Comparison of ENCODE assay signal across 12 cellular contexts in genomic region chr10:78248651-78249464, GRCh38.
A peak's percentile ranks its signal among the peaks of the same experiment; 100 is the strongest.
DNase-seq lines count a peak whose midpoint lies in the region; ATAC-seq, FAIRE-seq and TF ChIP-seq lines count a peak whose summit lies in the region.
"Had no signal": no experiment of that assay in that cellular context is flagged by ENCODE, and none has a peak within 500 bp of the region (broad histone marks: within the 10 kb centered on the region; RNA-seq: fewer than 3 reads in every experiment).

No MANE protein-coding gene starts in this region.

- H3K27ac Mint-ChIP-seq in HFFc6: peak overlapping the region; percentile 88
- no peak overlapping the region for H3K27ac Mint-ChIP-seq in activated T-cell treated with anti-CD3 and anti-CD28 coated beads, Interleukin-2, amount 50 U/mL, for 72 hours
- H3K27ac Mint-ChIP-seq: activated T-helper 17 cell treated with anti-CD3 and anti-CD28 coated beads, Interleukin-2, amount 50 U/mL, for 72 hours had no signal

- H3K27me3 ChIP-seq in bronchial epithelial cell (ENCODE audit: control insufficient read depth, insufficient read depth, low read length): peaks cover 2% of the 10 kb centered on the region
- no peaks in the 10 kb centered on the region for H3K27me3 ChIP-seq in testis

- no peaks in the 10 kb centered on the region for H3K27me3 Mint-ChIP-seq in HFFc6 (ENCODE audit: insufficient read depth)
- peaks cover 17% of the 10 kb centered on the region for H3K27me3 Mint-ChIP-seq in activated T-cell treated with anti-CD3 and anti-CD28 coated beads, Interleukin-2, amount 50 U/mL, for 72 hours (ENCODE audit: low read depth)

- DNase-seq in HFFc6 (no peak), bronchial epithelial cell (ENCODE audit: low read depth) (no peak), medulla oblongata (ENCODE audit: extremely low spot score) (peak; percentile 78), testis (peak; percentile 44)
- no peak for DNase-seq in activated T-cell treated with anti-CD3 and anti-CD28 coated beads, Interleukin-2, amount 50 U/mL, for 72 hours
- DNase-seq: GF-D8; NCI-H69; stimulated activated CD4-positive, alpha-beta T cell treated with anti-CD3 and anti-CD28 coated beads, Interleukin-2, amount 100 ng/mL, for 48 hours had no signal

- TF ChIP-seq CTCF in HFFc6 (IDR thresholded peaks at IDR 0.05) (no peak), bronchial epithelial cell (IDR thresholded peaks at IDR 0.05; ENCODE audit: insufficient read depth, low read length, severe bottlenecking) (no peak), testis (IDR thresholded peaks at IDR 0.05) (no peak)

- WGBS in testis, 2 donors: 52 to 64% methylated on average over 22 of the region's 22 CpGs

- no peaks in the 10 kb centered on the region for H3K4me1 ChIP-seq in testis

- H3K4me3 ChIP-seq in bronchial epithelial cell (ENCODE audit: low read depth, low read length): no peak overlapping the region
- H3K4me3 ChIP-seq in testis: no peak overlapping the region

- no peaks in the 10 kb centered on the region for H3K9me3 ChIP-seq in testis

- H3K9me3 Mint-ChIP-seq in HFFc6: peaks cover 4% of the 10 kb centered on the region; the same call in 1 of the 2 replicates
- peaks cover 1% of the 10 kb centered on the region in 2 donors for H3K9me3 Mint-ChIP-seq in activated T-cell treated with anti-CD3 and anti-CD28 coated beads, Interleukin-2, amount 50 U/mL, for 72 hours

- peaks cover 16% of the 10 kb centered on the region for H3K36me3 Mint-ChIP-seq in HFFc6 (ENCODE audit: low read depth)
- H3K36me3 Mint-ChIP-seq in activated T-cell treated with anti-CD3 and anti-CD28 coated beads, Interleukin-2, amount 50 U/mL, for 72 hours (ENCODE audit: insufficient read depth in 2 of 2): peaks cover 0 to 2% of the 10 kb centered on the region in 2 donors

- H3K36me3 ChIP-seq in bronchial epithelial cell (ENCODE audit: control insufficient read depth, insufficient read depth, low read length): no peaks in the 10 kb centered on the region
- H3K36me3 ChIP-seq in testis (ENCODE audit: low read depth, missing control alignments): no peaks in the 10 kb centered on the region

- ATAC-seq in HG02642 (IDR thresholded peaks at IDR 0.05; ENCODE audit: poor library complexity, unreplicated experiment) (no peak), GM18868 (IDR thresholded peaks at IDR 0.05; ENCODE audit: unreplicated experiment) (no peak)
- no peak for ATAC-seq in activated T-cell treated with anti-CD3 and anti-CD28 coated beads, Interleukin-2, amount 50 U/mL, for 72 hours (replicated peaks in 1 of 2)
- ATAC-seq: activated T-helper 17 cell treated with anti-CD3 and anti-CD28 coated beads, Interleukin-2, amount 50 U/mL, for 72 hours; HepG2 had no signal

- H3K27ac ChIP-seq in testis: no peak overlapping the region

- FAIRE-seq in bronchial epithelial cell (lab: Jason Lieb, UNC): peak; percentile 62
- FAIRE-seq: HepG2 had no signal

- intact Hi-C loops in testis (cut with DNase I; ENCODE audit: low total_unique reads): no loop called here

- TF ChIP-seq POLR2A in testis (IDR thresholded peaks at IDR 0.05): no peak

- H3K4me3 Mint-ChIP-seq in HFFc6: peak overlapping the region; percentile 58; the same call in 1 of the 2 replicates
- H3K4me3 Mint-ChIP-seq in activated T-cell treated with anti-CD3 and anti-CD28 coated beads, Interleukin-2, amount 50 U/mL, for 72 hours: no peak overlapping the region
- H3K4me3 Mint-ChIP-seq: activated T-helper 17 cell treated with anti-CD3 and anti-CD28 coated beads, Interleukin-2, amount 50 U/mL, for 72 hours had no signal

- peaks cover 40% of the 10 kb centered on the region for H3K4me1 Mint-ChIP-seq in HFFc6 (ENCODE audit: low read depth)
- peaks cover 11% of the 10 kb centered on the region for H3K4me1 Mint-ChIP-seq in activated T-cell treated with anti-CD3 and anti-CD28 coated beads, Interleukin-2, amount 50 U/mL, for 72 hours (ENCODE audit: low read depth)
- H3K4me1 Mint-ChIP-seq: activated T-helper 17 cell treated with anti-CD3 and anti-CD28 coated beads, Interleukin-2, amount 50 U/mL, for 72 hours had no signal

Comparison
In these comparisons a context has a peak if more than half of its experiments do, and no peak if none do; other contexts are left out.
1. DNase-seq: peak in medulla oblongata (single experiment) and testis (single experiment); none in HFFc6 (single experiment), bronchial epithelial cell (single experiment) and activated T-cell treated with anti-CD3 and anti-CD28 coated beads, Interleukin-2, amount 50 U/mL, for 72 hours (0 of 2).